8 cellular contexts compared by ENCODE assay signal in the genomic region with DNA sequence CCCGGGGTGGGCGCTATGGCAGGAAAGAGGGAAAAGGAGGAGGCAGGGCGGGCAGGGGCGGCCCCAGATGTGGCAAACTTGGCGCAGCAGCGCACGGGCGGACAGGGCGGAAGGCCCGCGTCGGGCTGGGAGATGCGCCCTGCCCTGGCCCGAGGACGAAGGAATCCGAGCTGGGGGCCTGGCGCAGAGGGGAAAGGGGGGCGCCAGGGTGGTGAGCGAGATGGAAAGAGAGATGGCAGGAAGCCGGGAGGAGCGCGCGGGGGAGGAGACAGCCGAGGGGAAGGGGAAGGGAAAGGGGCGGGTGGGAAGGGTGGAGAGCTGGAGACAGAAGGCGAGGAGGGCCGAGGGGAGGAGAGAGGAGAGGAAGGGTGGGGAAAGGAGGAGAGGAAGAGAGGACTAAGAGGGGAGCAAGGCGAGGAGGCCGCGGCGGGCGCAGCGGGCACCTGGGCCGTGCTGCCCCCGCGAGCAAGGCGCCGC. TPM values are rescaled to one million over a fixed set of nuclear protein-coding genes. Genes with fewer than 3 reads are reported as not detected.
DNase-seq lines count a peak whose midpoint lies in the region; ATAC-seq and TF ChIP-seq lines count a peak whose summit lies in the region.

A gene (plus strand): TSS at position 380 of the 477 bp plus-strand sequence. CDS start 147 bp downstream, outside the sequence.

- peaks cover 4% of the 10 kb centered on the region for H3K27me3 Mint-ChIP-seq in WTC11 (ENCODE audit: low read depth)
- peaks cover 32 to 48% of the 10 kb centered on the region in 2 donors for H3K27me3 Mint-ChIP-seq in natural killer cell treated with Interleukin-12 subunit alpha and Interleukin-12 subunit beta and Interleukin-15 and Interleukin-18, amount 100 ng/mL, for 72 hours

- peak; percentile 35 for ATAC-seq in WTC11
- ATAC-seq in natural killer cell treated with Interleukin-12 subunit alpha and Interleukin-12 subunit beta and Interleukin-15 and Interleukin-18, amount 100 ng/mL, for 72 hours, result no peak
- no peak for ATAC-seq in HG03159 (IDR thresholded peaks at IDR 0.05; ENCODE audit: unreplicated experiment)

- H3K9me3 Mint-ChIP-seq in WTC11, result no peaks in the 10 kb centered on the region
- no peaks in the 10 kb centered on the region for H3K9me3 Mint-ChIP-seq in natural killer cell treated with Interleukin-12 subunit alpha and Interleukin-12 subunit beta and Interleukin-15 and Interleukin-18, amount 100 ng/mL, for 72 hours

- peaks cover 8% of the 10 kb centered on the region; the same call in 1 of the 2 replicates for H3K36me3 Mint-ChIP-seq in WTC11
- no peaks in the 10 kb centered on the region for H3K36me3 Mint-ChIP-seq in natural killer cell treated with Interleukin-12 subunit alpha and Interleukin-12 subunit beta and Interleukin-15 and Interleukin-18, amount 100 ng/mL, for 72 hours

- peak within 1 kb of the TSS; percentile 97 for H3K27ac Mint-ChIP-seq in WTC11
- no peak within 1 kb of the TSS for H3K27ac Mint-ChIP-seq in natural killer cell treated with Interleukin-12 subunit alpha and Interleukin-12 subunit beta and Interleukin-15 and Interleukin-18, amount 100 ng/mL, for 72 hours

- peaks cover 47% of the 10 kb centered on the region for H3K4me1 Mint-ChIP-seq in WTC11
- H3K4me1 Mint-ChIP-seq in natural killer cell treated with Interleukin-12 subunit alpha and Interleukin-12 subunit beta and Interleukin-15 and Interleukin-18, amount 100 ng/mL, for 72 hours (ENCODE audit: low read depth in 2 of 2), result peaks cover 12 to 15% of the 10 kb centered on the region in 2 donors

- POLR2A ChIA-PET in WTC11 (lab: Charles Lee), result interaction anchor here (0.6 to 3.0 kb wide), 11 partner anchors 10 to 1880 kb away, joined by 3 to 27 read pairs (median 4); a partner anchor contains a TSS

- H3K4me3 Mint-ChIP-seq in WTC11, result peak within 1 kb of the TSS; percentile 98
- H3K4me3 Mint-ChIP-seq in natural killer cell treated with Interleukin-12 subunit alpha and Interleukin-12 subunit beta and Interleukin-15 and Interleukin-18, amount 100 ng/mL, for 72 hours, result peak within 1 kb of the TSS; percentile 85

- peak; percentile 17 for DNase-seq in activated CD4-positive, alpha-beta T cell treated with anti-CD3 and anti-CD28 coated beads for 48 hours
- DNase-seq in activated CD4-positive, alpha-beta T cell treated with anti-CD3 and anti-CD28 coated beads for 1 hour, result no peak
- DNase-seq in M059J (ENCODE audit: low read depth), result peak; percentile 64
- DNase-seq in WTC11 (ENCODE audit: low spot score), result peak; percentile 77
- DNase-seq in fibroblast of gingiva (ENCODE audit: low read depth), result peak; percentile 94
- peak; percentile 39 for DNase-seq in natural killer cell treated with Interleukin-12 subunit alpha and Interleukin-12 subunit beta and Interleukin-15 and Interleukin-18, amount 100 ng/mL, for 72 hours (ENCODE audit: low spot score)
- no peak for DNase-seq in NAMALWA (ENCODE audit: low spot score)

- no peak for TF ChIP-seq CTCF in WTC11 (IDR thresholded peaks at IDR 0.05)

- CTCF ChIA-PET in WTC11 (lab: Charles Lee), result interaction anchor here (0.9 to 4.7 kb wide), 12 partner anchors 9 to 148 kb away, joined by 3 to 45 read pairs (median 10); a partner anchor contains a TSS

TF ChIP-seq in WTC11, 78 proteins besides CTCF, POLR2A, EP300 and RAD21 (continues in another document):
- TF ChIP-seq IRF2 (CRISPR knock-in tag; IDR thresholded peaks at IDR 0.05; ENCODE audit: borderline replicate concordance, low read depth), result no peak
- TF ChIP-seq, protein P1, sequence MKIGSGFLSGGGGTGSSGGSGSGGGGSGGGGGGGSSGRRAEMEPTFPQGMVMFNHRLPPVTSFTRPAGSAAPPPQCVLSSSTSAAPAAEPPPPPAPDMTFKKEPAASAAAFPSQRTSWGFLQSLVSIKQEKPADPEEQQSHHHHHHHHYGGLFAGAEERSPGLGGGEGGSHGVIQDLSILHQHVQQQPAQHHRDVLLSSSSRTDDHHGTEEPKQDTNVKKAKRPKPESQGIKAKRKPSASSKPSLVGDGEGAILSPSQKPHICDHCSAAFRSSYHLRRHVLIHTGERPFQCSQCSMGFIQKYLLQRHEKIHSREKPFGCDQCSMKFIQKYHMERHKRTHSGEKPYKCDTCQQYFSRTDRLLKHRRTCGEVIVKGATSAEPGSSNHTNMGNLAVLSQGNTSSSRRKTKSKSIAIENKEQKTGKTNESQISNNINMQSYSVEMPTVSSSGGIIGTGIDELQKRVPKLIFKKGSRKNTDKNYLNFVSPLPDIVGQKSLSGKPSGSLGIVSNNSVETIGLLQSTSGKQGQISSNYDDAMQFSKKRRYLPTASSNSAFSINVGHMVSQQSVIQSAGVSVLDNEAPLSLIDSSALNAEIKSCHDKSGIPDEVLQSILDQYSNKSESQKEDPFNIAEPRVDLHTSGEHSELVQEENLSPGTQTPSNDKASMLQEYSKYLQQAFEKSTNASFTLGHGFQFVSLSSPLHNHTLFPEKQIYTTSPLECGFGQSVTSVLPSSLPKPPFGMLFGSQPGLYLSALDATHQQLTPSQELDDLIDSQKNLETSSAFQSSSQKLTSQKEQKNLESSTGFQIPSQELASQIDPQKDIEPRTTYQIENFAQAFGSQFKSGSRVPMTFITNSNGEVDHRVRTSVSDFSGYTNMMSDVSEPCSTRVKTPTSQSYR (CRISPR knock-in tag; IDR thresholded peaks at IDR 0.05), result no peak
- peak; percentile 73 for TF ChIP-seq ETV6 (CRISPR knock-in tag; IDR thresholded peaks at IDR 0.05)
- TF ChIP-seq TEAD1 (CRISPR knock-in tag; IDR thresholded peaks at IDR 0.05), result 0 out of 2 replicates have a peak, but pooled peaks have one; percentile 14
- TF ChIP-seq OVOL2 (CRISPR knock-in tag; IDR thresholded peaks at IDR 0.05; ENCODE audit: borderline replicate concordance), result no peak
- TF ChIP-seq, protein P2, sequence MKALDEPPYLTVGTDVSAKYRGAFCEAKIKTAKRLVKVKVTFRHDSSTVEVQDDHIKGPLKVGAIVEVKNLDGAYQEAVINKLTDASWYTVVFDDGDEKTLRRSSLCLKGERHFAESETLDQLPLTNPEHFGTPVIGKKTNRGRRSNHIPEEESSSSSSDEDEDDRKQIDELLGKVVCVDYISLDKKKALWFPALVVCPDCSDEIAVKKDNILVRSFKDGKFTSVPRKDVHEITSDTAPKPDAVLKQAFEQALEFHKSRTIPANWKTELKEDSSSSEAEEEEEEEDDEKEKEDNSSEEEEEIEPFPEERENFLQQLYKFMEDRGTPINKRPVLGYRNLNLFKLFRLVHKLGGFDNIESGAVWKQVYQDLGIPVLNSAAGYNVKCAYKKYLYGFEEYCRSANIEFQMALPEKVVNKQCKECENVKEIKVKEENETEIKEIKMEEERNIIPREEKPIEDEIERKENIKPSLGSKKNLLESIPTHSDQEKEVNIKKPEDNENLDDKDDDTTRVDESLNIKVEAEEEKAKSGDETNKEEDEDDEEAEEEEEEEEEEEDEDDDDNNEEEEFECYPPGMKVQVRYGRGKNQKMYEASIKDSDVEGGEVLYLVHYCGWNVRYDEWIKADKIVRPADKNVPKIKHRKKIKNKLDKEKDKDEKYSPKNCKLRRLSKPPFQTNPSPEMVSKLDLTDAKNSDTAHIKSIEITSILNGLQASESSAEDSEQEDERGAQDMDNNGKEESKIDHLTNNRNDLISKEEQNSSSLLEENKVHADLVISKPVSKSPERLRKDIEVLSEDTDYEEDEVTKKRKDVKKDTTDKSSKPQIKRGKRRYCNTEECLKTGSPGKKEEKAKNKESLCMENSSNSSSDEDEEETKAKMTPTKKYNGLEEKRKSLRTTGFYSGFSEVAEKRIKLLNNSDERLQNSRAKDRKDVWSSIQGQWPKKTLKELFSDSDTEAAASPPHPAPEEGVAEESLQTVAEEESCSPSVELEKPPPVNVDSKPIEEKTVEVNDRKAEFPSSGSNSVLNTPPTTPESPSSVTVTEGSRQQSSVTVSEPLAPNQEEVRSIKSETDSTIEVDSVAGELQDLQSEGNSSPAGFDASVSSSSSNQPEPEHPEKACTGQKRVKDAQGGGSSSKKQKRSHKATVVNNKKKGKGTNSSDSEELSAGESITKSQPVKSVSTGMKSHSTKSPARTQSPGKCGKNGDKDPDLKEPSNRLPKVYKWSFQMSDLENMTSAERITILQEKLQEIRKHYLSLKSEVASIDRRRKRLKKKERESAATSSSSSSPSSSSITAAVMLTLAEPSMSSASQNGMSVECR (CRISPR knock-in tag; IDR thresholded peaks at IDR 0.05; ENCODE audit: borderline replicate concordance), result no peak
- TF ChIP-seq GTF2I (CRISPR knock-in tag; conservative IDR thresholded peaks at IDR 0.05), result no peak
- no peak for TF ChIP-seq ZNF219 (CRISPR knock-in tag; IDR thresholded peaks at IDR 0.05; ENCODE audit: borderline replicate concordance)
- TF ChIP-seq, protein P3, sequence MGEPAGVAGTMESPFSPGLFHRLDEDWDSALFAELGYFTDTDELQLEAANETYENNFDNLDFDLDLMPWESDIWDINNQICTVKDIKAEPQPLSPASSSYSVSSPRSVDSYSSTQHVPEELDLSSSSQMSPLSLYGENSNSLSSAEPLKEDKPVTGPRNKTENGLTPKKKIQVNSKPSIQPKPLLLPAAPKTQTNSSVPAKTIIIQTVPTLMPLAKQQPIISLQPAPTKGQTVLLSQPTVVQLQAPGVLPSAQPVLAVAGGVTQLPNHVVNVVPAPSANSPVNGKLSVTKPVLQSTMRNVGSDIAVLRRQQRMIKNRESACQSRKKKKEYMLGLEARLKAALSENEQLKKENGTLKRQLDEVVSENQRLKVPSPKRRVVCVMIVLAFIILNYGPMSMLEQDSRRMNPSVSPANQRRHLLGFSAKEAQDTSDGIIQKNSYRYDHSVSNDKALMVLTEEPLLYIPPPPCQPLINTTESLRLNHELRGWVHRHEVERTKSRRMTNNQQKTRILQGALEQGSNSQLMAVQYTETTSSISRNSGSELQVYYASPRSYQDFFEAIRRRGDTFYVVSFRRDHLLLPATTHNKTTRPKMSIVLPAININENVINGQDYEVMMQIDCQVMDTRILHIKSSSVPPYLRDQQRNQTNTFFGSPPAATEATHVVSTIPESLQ (CRISPR knock-in tag; IDR thresholded peaks at IDR 0.05), result no peak
- TF ChIP-seq, protein P4, sequence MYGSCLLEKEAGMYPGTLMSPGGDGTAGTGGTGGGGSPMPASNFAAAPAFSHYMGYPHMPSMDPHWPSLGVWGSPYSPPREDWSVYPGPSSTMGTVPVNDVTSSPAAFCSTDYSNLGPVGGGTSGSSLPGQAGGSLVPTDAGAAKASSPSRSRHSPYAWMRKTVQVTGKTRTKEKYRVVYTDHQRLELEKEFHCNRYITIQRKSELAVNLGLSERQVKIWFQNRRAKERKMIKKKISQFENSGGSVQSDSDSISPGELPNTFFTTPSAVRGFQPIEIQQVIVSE (CRISPR knock-in tag; IDR thresholded peaks at IDR 0.05; ENCODE audit: borderline replicate concordance), result no peak

RNA-seq across cellular contexts. Expression of the gene that starts here (rescaled TPM):
- 24.8 and 46.3 TPM in 2 replicates for total RNA-seq in M059J (2014; rRNA removed; shearing (Covaris generic))
- 36.8 to 37.7 TPM (median 36.9 TPM) in 3 replicates for total RNA-seq in WTC11 (2021)
- under 1 TPM in 1 of 2 donors, not detected in 1; 0.75 TPM for total RNA-seq in natural killer cell treated with Interleukin-12 subunit alpha and Interleukin-12 subunit beta and Interleukin-15 and Interleukin-18, amount 100 ng/mL, for 72 hours

Comparison
In these comparisons a context has a peak if more than half of its experiments do, and no peak if none do; other contexts are left out.
1. RNA of the gene that starts here (total RNA-seq): 24.8 to 46.3 TPM in M059J and 36.8 to 37.7 TPM in WTC11; 0.75 TPM in natural killer cell treated with Interleukin-12 subunit alpha and Interleukin-12 subunit beta and Interleukin-15 and Interleukin-18, amount 100 ng/mL, for 72 hours; every median in the first group is over 10 times any median in the second.
2. DNase-seq: peak in activated CD4-positive, alpha-beta T cell treated with anti-CD3 and anti-CD28 coated beads for 48 hours (single experiment), M059J (single experiment), WTC11 (single experiment) and fibroblast of gingiva (single experiment); none in activated CD4-positive, alpha-beta T cell treated with anti-CD3 and anti-CD28 coated beads for 1 hour (single experiment) and NAMALWA (single experiment).
3. Peak in DNase-seq in natural killer cell treated with Interleukin-12 subunit alpha and Interleukin-12 subunit beta and Interleukin-15 and Interleukin-18, amount 100 ng/mL, for 72 hours; RNA of the gene not detected or under 1 TPM.